ENCODE assay signal across 23 cellular contexts in genomic region chr12:25976289-25976688, GRCh38. TPM values are rescaled to one million over a fixed set of nuclear protein-coding genes. Genes with fewer than 3 reads are reported as not detected.
DNase-seq lines count a peak whose midpoint lies in the region; ATAC-seq and TF ChIP-seq lines count a peak whose summit lies in the region.
"Had no signal": no experiment of that assay in that cellular context is flagged by ENCODE, and none has a peak within 500 bp of the region (broad histone marks: within the 10 kb centered on the region; RNA-seq: fewer than 3 reads in every experiment).

No MANE protein-coding gene starts in this region.

- no peak overlapping the region for H3K27ac Mint-ChIP-seq in Calu3 (ENCODE audit: unreplicated experiment)
- H3K27ac Mint-ChIP-seq: activated CD4-positive, alpha-beta T cell treated with anti-CD3 and anti-CD28 coated beads, Interleukin-2, amount 10 ng/mL, durations not matched to agents 24 days and 14 days; activated naive CD4-positive, alpha-beta T cell treated with anti-CD3 and anti-CD28 coated beads for 36 hours; B cell; dendritic cell treated with granulocyte-macrophage colony-stimulating factor and Interleukin-4, amounts not matched to agents 40 ng/mL and 50 ng/mL, for 4 days; IgD-negative memory B cell had no signal

- H3K9me3 Mint-ChIP-seq in Calu3 (ENCODE audit: low read depth, unreplicated experiment): no peaks in the 10 kb centered on the region
- H3K9me3 Mint-ChIP-seq: activated CD4-positive, alpha-beta T cell treated with anti-CD3 and anti-CD28 coated beads, Interleukin-2, amount 10 ng/mL, durations not matched to agents 24 days and 14 days; activated naive CD4-positive, alpha-beta T cell treated with anti-CD3 and anti-CD28 coated beads for 36 hours; dendritic cell treated with granulocyte-macrophage colony-stimulating factor and Interleukin-4, amounts not matched to agents 40 ng/mL and 50 ng/mL, for 4 days; IgD-negative memory B cell; nephron progenitor cell had no signal

- H3K36me3 Mint-ChIP-seq in Calu3 (ENCODE audit: insufficient read depth, unreplicated experiment): no peaks in the 10 kb centered on the region
- H3K36me3 Mint-ChIP-seq: IgD-negative memory B cell had no signal

- peak overlapping the region; percentile 5 to 63 (median 40) for H3K9ac ChIP-seq in skeletal muscle tissue (ENCODE audit: low read depth in 1 of 3, low read length in 3 of 3)

- peaks cover 31 to 52% (median 35%) of the 10 kb centered on the region in 3 donors for H3K4me1 ChIP-seq in skeletal muscle tissue (ENCODE audit: control insufficient read depth in 3 of 3, insufficient read depth in 3 of 3, low read length in 3 of 3)

- H3K27me3 ChIP-seq in skeletal muscle tissue (ENCODE audit: control insufficient read depth in 3 of 3, insufficient read depth in 3 of 3, low read length in 3 of 3): no peaks in the 10 kb centered on the region
- H3K27me3 ChIP-seq: ascending aorta, hepatocyte had no signal

- H3K4me3 ChIP-seq in skeletal muscle tissue (ENCODE audit: low read length in 3 of 3): peak overlapping the region; percentile 61 to 64 (median 61)
- H3K4me3 ChIP-seq: GM12878, hepatocyte, SK-N-MC had no signal

- H3K4me1 Mint-ChIP-seq in Calu3 (ENCODE audit: low read depth, unreplicated experiment): no peaks in the 10 kb centered on the region
- H3K4me1 Mint-ChIP-seq: activated CD4-positive, alpha-beta T cell treated with anti-CD3 and anti-CD28 coated beads, Interleukin-2, amount 10 ng/mL, durations not matched to agents 24 days and 14 days; B cell had no signal

- ATAC-seq in HG03565 (IDR thresholded peaks at IDR 0.05; ENCODE audit: unreplicated experiment): no peak
- ATAC-seq: GM12878 had no signal

- BruUV-seq in Calu3 (replicated peaks; lab: Mats Ljungman, UMichigan): no TSS peak

- DNase-seq in Calu3: no peak
- peak; percentile 11 for DNase-seq in RKO (ENCODE audit: low spot score)
- peak; percentile 43 for DNase-seq in fibroblast of peridontal ligament (ENCODE audit: extremely low read depth)
- no peak for DNase-seq in activated T-cell treated with anti-CD3 and anti-CD28 coated beads, Interleukin-2, amount 50 U/mL, for 48 hours
- no peak for DNase-seq in GOT3 (lab: John Stamatoyannopoulos, UW)
- no peak for DNase-seq in activated CD4-positive, CD25-positive, alpha-beta regulatory T cell (lab: John Stamatoyannopoulos, UW)
- DNase-seq: activated CD4-positive, alpha-beta T cell treated with anti-CD3 and anti-CD28 coated beads, Interleukin-2, amount 10 ng/mL, durations not matched to agents 24 days and 14 days; activated naive CD4-positive, alpha-beta T cell treated with anti-CD3 and anti-CD28 coated beads for 36 hours; erythroblast; mesendoderm; NCI-H2029; NCI-H510A; nephron progenitor cell; stimulated activated naive CD4-positive, alpha-beta T cell had no signal

- H3K27me3 Mint-ChIP-seq in Calu3 (ENCODE audit: unreplicated experiment): no peaks in the 10 kb centered on the region
- H3K27me3 Mint-ChIP-seq: dendritic cell treated with granulocyte-macrophage colony-stimulating factor and Interleukin-4, amounts not matched to agents 40 ng/mL and 50 ng/mL, for 4 days had no signal

- TF ChIP-seq CTCF in Calu3 (IDR thresholded peaks at IDR 0.05; ENCODE audit: unreplicated experiment): no peak

- intact Hi-C loops in Calu3 (cut with micrococcal nuclease; ENCODE audit: unreplicated experiment): no loop called here

- H3K36me3 ChIP-seq in skeletal muscle tissue (ENCODE audit: control insufficient read depth in 3 of 3, insufficient read depth in 3 of 3, low read length in 3 of 3): no peaks in the 10 kb centered on the region
- H3K36me3 ChIP-seq: ascending aorta had no signal

- CTCF ChIA-PET in Calu3 (lab: Charles Lee): no interaction called here

- H3K4me3 Mint-ChIP-seq in Calu3 (ENCODE audit: low read depth, unreplicated experiment): peak overlapping the region; percentile 56
- H3K4me3 Mint-ChIP-seq: activated CD4-positive, alpha-beta T cell treated with anti-CD3 and anti-CD28 coated beads, Interleukin-2, amount 10 ng/mL, durations not matched to agents 24 days and 14 days; activated naive CD4-positive, alpha-beta T cell treated with anti-CD3 and anti-CD28 coated beads for 36 hours; B cell; dendritic cell treated with granulocyte-macrophage colony-stimulating factor and Interleukin-4, amounts not matched to agents 40 ng/mL and 50 ng/mL, for 4 days; IgD-negative memory B cell; nephron progenitor cell had no signal

- H3K27ac ChIP-seq in skeletal muscle tissue (ENCODE audit: low read depth, low read length): peak overlapping the region; percentile 44
- H3K27ac ChIP-seq: hepatocyte, SK-N-MC had no signal

- no peaks in the 10 kb centered on the region for H3K9me3 ChIP-seq in skeletal muscle tissue (ENCODE audit: control insufficient read depth in 3 of 3, low read length in 3 of 3)
- H3K9me3 ChIP-seq: ascending aorta had no signal

RNA-seq across cellular contexts. Expression of gene RASSF8, which starts 17.8 kb away (rescaled TPM):
- total RNA-seq in Calu3 (2022) (17.4 and 26.6 TPM in 2 replicates), skeletal muscle tissue (29.7 TPM)

Comparison
In these comparisons a context has a peak if more than half of its experiments do, and no peak if none do; other contexts are left out.
1. DNase-seq: peak in RKO (single experiment) and fibroblast of peridontal ligament (single experiment); none in Calu3 (single experiment), activated T-cell treated with anti-CD3 and anti-CD28 coated beads, Interleukin-2, amount 50 U/mL, for 48 hours (0 of 2), GOT3 (single experiment) and activated CD4-positive, CD25-positive, alpha-beta regulatory T cell (0 of 4).